32 cellular contexts compared by ENCODE assay signal in genomic region chr16:71590584-71590983, GRCh38. TPM values are rescaled to one million over a fixed set of nuclear protein-coding genes. Genes with fewer than 3 reads are reported as not detected.
"Had no signal": no experiment of that assay in that cellular context is flagged by ENCODE, and none has a peak within 500 bp of the region (broad histone marks: within the 10 kb centered on the region; RNA-seq: fewer than 3 reads in every experiment).

No MANE protein-coding gene starts in this region.

- H3K27ac ChIP-seq: neural progenitor cell, ovary, parathyroid adenoma, psoas muscle, skin epidermis, spleen, suprapubic skin, testis, tibial artery, transverse colon, upper lobe of right lung, uterus had no signal

- H3K9ac ChIP-seq: neural progenitor cell, parathyroid adenoma had no signal

- DNase-seq: natural killer cell; occipital lobe; ovary; posterior cingulate gyrus; psoas muscle; right cardiac atrium; spleen; stimulated activated CD4-positive, alpha-beta T cell treated with anti-CD3 and anti-CD28 coated beads, Interleukin-12 subunit alpha, Interleukin-12 subunit beta, amount 100 ng/mL, for 4 hours; stimulated activated CD4-positive, alpha-beta T cell treated with anti-CD3 and anti-CD28 coated beads, Interleukin-1b, Interleukin-23, amount 100 ng/mL, for 48 hours; stimulated activated CD4-positive, alpha-beta T cell treated with anti-CD3 and anti-CD28 coated beads, Interleukin-4, amount 100 ng/mL, for 1 hour; stimulated activated CD4-positive, alpha-beta T cell treated with anti-CD3 and anti-CD28 coated beads, Interleukin-4, amount 100 ng/mL, for 4 hours; stimulated activated CD8-positive, alpha-beta memory T cell treated with anti-CD3 and anti-CD28 coated beads, Interleukin-4, amount 100 ng/mL, for 48 hours; stimulated activated naive CD4-positive, alpha-beta T cell; stimulated activated naive CD8-positive, alpha-beta T cell treated with anti-CD3 and anti-CD28 coated beads, Interleukin-15, amount 100 ng/mL, for 72 hours; stimulated activated naive CD8-positive, alpha-beta T cell treated with anti-CD3 and anti-CD28 coated beads, Interleukin-15, Interleukin-2, amounts not matched to agents 100 U/mL and 50 U/mL, for 24 hours; substantia nigra; testis; tibial artery; transverse colon; upper lobe of right lung; uterus had no signal

- H3K4me1 ChIP-seq: parathyroid adenoma, psoas muscle, spleen, suprapubic skin, testis, tibial artery, upper lobe of right lung, uterus had no signal

- H3K36me3 ChIP-seq: neural progenitor cell, ovary, spleen, suprapubic skin, tibial artery, transverse colon, upper lobe of right lung, uterus had no signal

- ATAC-seq: natural killer cell; psoas muscle; right cardiac atrium; sciatic nerve; stimulated activated memory B cell treated with anti-CD40 and anti-IgM and Interleukin-4, amounts not matched to agents 10 μg/mL and 1 μg/mL and 100 μg/mL, for 72 hours; stimulated activated naive CD8-positive, alpha-beta T cell treated with anti-CD3 and anti-CD28 coated beads, Interleukin-15, amount 100 ng/mL, for 72 hours; stimulated activated naive CD8-positive, alpha-beta T cell treated with anti-CD3 and anti-CD28 coated beads, Interleukin-15, Interleukin-2, amounts not matched to agents 100 U/mL and 50 U/mL, for 24 hours; upper lobe of right lung had no signal

- H3K9me3 ChIP-seq: ovary, psoas muscle, spleen, suprapubic skin, testis, tibial artery, transverse colon, upper lobe of right lung, uterus had no signal

- H3K4me3 ChIP-seq: neural progenitor cell, ovary, psoas muscle, skin epidermis, smooth muscle cell, spleen, suprapubic skin, testis, tibial artery, transverse colon, upper lobe of right lung, uterus had no signal

- H3K27me3 ChIP-seq: neural progenitor cell, ovary, suprapubic skin, testis, tibial artery, upper lobe of right lung, uterus had no signal

RNA-seq across cellular contexts. Expression of gene TAT, which starts 13.7 kb away (rescaled TPM):
- total RNA-seq: natural killer cell, progenitor cell of endocrine pancreas, renal cortical epithelial cell, smooth muscle cell, upper lobe of right lung, urinary bladder had no signal
- polyA plus RNA-seq: neural cell, psoas muscle, smooth muscle cell had no signal

RNA-seq across cellular contexts. Expression of gene MARVELD3, which starts 35.4 kb away (rescaled TPM):
- total RNA-seq: natural killer cell, psoas muscle, right cardiac atrium had no signal
- polyA plus RNA-seq: neural cell had no signal
